18 cellular contexts compared by ENCODE assay signal in the genomic region with DNA sequence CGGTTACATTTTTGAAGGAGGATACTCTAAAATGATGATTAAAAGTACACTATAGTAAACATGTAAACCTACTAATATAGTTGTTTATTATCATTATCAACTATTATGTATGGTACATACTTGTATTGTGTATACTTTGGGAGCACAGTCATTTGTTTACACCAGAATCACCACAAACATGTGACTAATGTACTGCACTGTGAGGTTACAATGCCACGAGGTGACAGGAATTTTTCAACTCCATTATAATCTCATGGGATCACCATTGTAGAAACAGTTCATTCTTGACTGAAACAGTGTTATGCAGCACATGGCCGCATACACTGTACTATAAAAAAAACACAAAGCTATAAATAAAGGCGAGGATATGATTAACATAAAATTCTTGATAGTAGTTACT. TPM values are rescaled to one million over a fixed set of nuclear protein-coding genes. Genes with fewer than 3 reads are reported as not detected.
"Had no signal": no experiment of that assay in that cellular context is flagged by ENCODE, and none has a peak within 500 bp of the region (broad histone marks: within the 10 kb centered on the region; RNA-seq: fewer than 3 reads in every experiment).

No MANE protein-coding gene starts in this region.

- H3K27ac ChIP-seq: ascending aorta, cardiac muscle cell, heart left ventricle, sigmoid colon, stomach, thoracic aorta, upper lobe of right lung had no signal

- H3K4me3 ChIP-seq: ascending aorta, cardiac muscle cell, heart left ventricle, lung, sigmoid colon, stomach, thoracic aorta, upper lobe of right lung had no signal

- ATAC-seq: heart left ventricle, left cardiac atrium, T-cell, upper lobe of right lung had no signal

- DNase-seq: activated CD4-positive, CD25-positive, alpha-beta regulatory T cell treated with anti-CD3 and anti-CD28 coated beads, Interleukin-2, amount 50 U/mL, for 72 hours; activated naive CD4-positive, alpha-beta T cell; activated naive CD8-positive, alpha-beta T cell treated with anti-CD3 and anti-CD28 coated beads, Interleukin-2, amount 10 ng/mL, durations not matched to agents 7 days and 5 days; activated T-cell treated with anti-CD3 and anti-CD28 coated beads for 4 hours; heart left ventricle; immature natural killer cell; left cardiac atrium; midbrain; sigmoid colon; stimulated activated CD4-positive, alpha-beta T cell treated with anti-CD3 and anti-CD28 coated beads, Interleukin-2, amount 100 ng/mL, for 24 hours; stomach; T-cell; T1000; upper lobe of right lung had no signal

RNA-seq across cellular contexts. Expression of gene SPATA17, which starts 44.6 kb away (rescaled TPM):
- total RNA-seq: activated naive CD8-positive, alpha-beta T cell treated with anti-CD3 and anti-CD28 coated beads, Interleukin-2, amount 10 ng/mL, durations not matched to agents 7 days and 5 days; ascending aorta had no signal
- polyA plus RNA-seq: immature natural killer cell had no signal
